In genomic region chr9:83154087-83154736, GRCh38 we compare ENCODE assay signal across 9 cellular contexts.
DNase-seq lines count a peak whose midpoint lies in the region; ATAC-seq, FAIRE-seq and TF ChIP-seq lines count a peak whose summit lies in the region.
"Had no signal": no experiment of that assay in that cellular context is flagged by ENCODE, and none has a peak within 500 bp of the region (broad histone marks: within the 10 kb centered on the region; RNA-seq: fewer than 3 reads in every experiment).

No MANE protein-coding gene starts in this region.

- FAIRE-seq in endothelial cell of umbilical vein (lab: Jason Lieb, UNC): no peak
- no peak for FAIRE-seq in frontal cortex (lab: Jason Lieb, UNC)

- dilution Hi-C loops in endothelial cell of umbilical vein (cut with MboI; ENCODE audit: extremely low pct_ligation_motif_present, low sequenced_read_pairs): no loop called here

- no peak overlapping the region for H2AFZ ChIP-seq in endothelial cell of umbilical vein (ENCODE audit: low read depth, low read length)
- H2AFZ ChIP-seq: neural progenitor cell had no signal

- no peaks in the 10 kb centered on the region for H3K4me1 ChIP-seq in endothelial cell of umbilical vein (ENCODE audit: control insufficient read depth, extremely low read depth, insufficient read depth, low read length)
- H3K4me1 ChIP-seq: neural progenitor cell had no signal

- CTCF ChIA-PET in endothelial cell of umbilical vein (lab: Charles Lee): no interaction called here

- H3K4me2 ChIP-seq in endothelial cell of umbilical vein (ENCODE audit: insufficient read depth, low read length): no peak overlapping the region
- H3K4me2 ChIP-seq: neural progenitor cell had no signal

- ATAC-seq in GM19455 (IDR thresholded peaks at IDR 0.05; ENCODE audit: unreplicated experiment) (peak; percentile 98), HG03342 (IDR thresholded peaks at IDR 0.05; ENCODE audit: unreplicated experiment) (peak; percentile 96)

- H3K4me3 ChIP-seq in endothelial cell of umbilical vein (replicated peaks in 1 of 3; ENCODE audit: insufficient read depth in 1 of 3, low read depth in 1 of 3, low read length in 3 of 3): no peak overlapping the region
- H3K4me3 ChIP-seq: neural progenitor cell had no signal

- TF ChIP-seq POLR2A in endothelial cell of umbilical vein (IDR thresholded peaks at IDR 0.05; ENCODE audit: low read depth, low read length): no peak

- DNase-seq in ACHN (peak; percentile 55), endothelial cell of umbilical vein (ENCODE audit: low read depth, low spot score) (no peak), frontal cortex (ENCODE audit: low spot score in 2 of 2) (no peak), T1000 (lab: John Stamatoyannopoulos, UW) (no peak), iPS-NIHi7 (ENCODE audit: extremely low spot score) (no peak)
- DNase-seq in effector CD4-positive, alpha-beta T cell: no peak

- H3K9ac ChIP-seq in endothelial cell of umbilical vein (replicated peaks; ENCODE audit: extremely low read depth, insufficient read depth, low read length): no peak overlapping the region
- H3K9ac ChIP-seq: neural progenitor cell had no signal

- no TSS peak for BruUV-seq in endothelial cell of umbilical vein (replicated peaks; lab: Mats Ljungman, UMichigan)

- H3K9me1 ChIP-seq in endothelial cell of umbilical vein (replicated peaks; ENCODE audit: control insufficient read depth, extremely low read depth, insufficient read depth, low read length): no peaks in the 10 kb centered on the region

- no peak overlapping the region for H3K27ac ChIP-seq in endothelial cell of umbilical vein (ENCODE audit: insufficient read depth, low read depth, low read length)
- H3K27ac ChIP-seq: neural progenitor cell had no signal

- no peaks in the 10 kb centered on the region for H3K27me3 ChIP-seq in endothelial cell of umbilical vein (ENCODE audit: control insufficient read depth in 2 of 2, insufficient read depth in 2 of 2, low read length in 2 of 2)
- H3K27me3 ChIP-seq: neural progenitor cell had no signal

- no peaks in the 10 kb centered on the region for H3K79me2 ChIP-seq in endothelial cell of umbilical vein (ENCODE audit: control insufficient read depth, insufficient read depth, low read length)

- no peaks in the 10 kb centered on the region for H3K9me3 ChIP-seq in endothelial cell of umbilical vein (replicated peaks; ENCODE audit: control insufficient read depth, insufficient read depth, low read length)

- intact Hi-C loops in endothelial cell of umbilical vein (cut with micrococcal nuclease): no loop called here

- TF ChIP-seq CTCF in endothelial cell of umbilical vein (IDR thresholded peaks at IDR 0.05; ENCODE audit: extremely low read depth in 1 of 2, insufficient read depth in 1 of 2, low read depth in 1 of 2, low read length in 2 of 2): no peak

- in situ Hi-C loops in ACHN (cut with HindIII; ENCODE audit: low pct_ligation_motif_present, low pct_unique_long_range_greater_than_20kb, low sequenced_read_pairs): no loop called here

- H4K20me1 ChIP-seq in endothelial cell of umbilical vein (replicated peaks; ENCODE audit: control insufficient read depth, extremely low read depth, insufficient read depth, low read length): no peaks in the 10 kb centered on the region

- POLR2A ChIA-PET in endothelial cell of umbilical vein (lab: Charles Lee): no interaction called here

- no peaks in the 10 kb centered on the region for H3K36me3 ChIP-seq in endothelial cell of umbilical vein (ENCODE audit: control insufficient read depth in 2 of 2, extremely low read depth in 1 of 2, insufficient read depth in 2 of 2, low read length in 2 of 2)
- H3K36me3 ChIP-seq: neural progenitor cell had no signal

TF ChIP-seq in endothelial cell of umbilical vein, 7 proteins besides CTCF, POLR2A, EP300 and RAD21:
- TF ChIP-seq FOS (IDR thresholded peaks at IDR 0.05; ENCODE audit: borderline replicate concordance, insufficient read depth, low read length) (peak; percentile 13), MAX (IDR thresholded peaks at IDR 0.05; ENCODE audit: insufficient read depth, insufficient read length) (no peak)
